21 cellular contexts compared by ENCODE assay signal in genomic region chr6:1615651-1616420, GRCh38. TPM values are rescaled to one million over a fixed set of nuclear protein-coding genes. Genes with fewer than 3 reads are reported as not detected.
DNase-seq lines count a peak whose midpoint lies in the region; ATAC-seq, FAIRE-seq and TF ChIP-seq lines count a peak whose summit lies in the region.
"Had no signal": no experiment of that assay in that cellular context is flagged by ENCODE, and none has a peak within 500 bp of the region (broad histone marks: within the 10 kb centered on the region; RNA-seq: fewer than 3 reads in every experiment).

No MANE protein-coding gene starts in this region.

- peaks cover 7% of the 10 kb centered on the region for H3K4me1 Mint-ChIP-seq in astrocyte (ENCODE audit: low read depth, unreplicated experiment)
- peaks cover 6 to 11% of the 10 kb centered on the region in 2 donors for H3K4me1 Mint-ChIP-seq in effector memory CD8-positive, alpha-beta T cell (ENCODE audit: low read depth in 2 of 2)

- H3K9ac ChIP-seq in astrocyte (ENCODE audit: low read length) = peak overlapping the region; percentile 80

- H3K4me1 ChIP-seq in astrocyte (ENCODE audit: insufficient read depth, low read length) = peaks cover 12% of the 10 kb centered on the region
- no peaks in the 10 kb centered on the region for H3K4me1 ChIP-seq in prostate gland (replicated peaks)

- H3K9me3 ChIP-seq in astrocyte (ENCODE audit: insufficient read depth, low read depth, low read length) = no peaks in the 10 kb centered on the region
- H3K9me3 ChIP-seq in iPS-18c (ENCODE audit: control insufficient read depth, insufficient read depth, low read length) = peaks cover 2% of the 10 kb centered on the region
- no peaks in the 10 kb centered on the region for H3K9me3 ChIP-seq in prostate gland

- H3K27ac ChIP-seq in astrocyte (ENCODE audit: low read depth, low read length) (no peak overlapping the region), prostate gland (peak overlapping the region; percentile 83 to 91)
- H3K27ac ChIP-seq: foreskin keratinocyte had no signal

- peaks cover 47% of the 10 kb centered on the region for H3K27me3 Mint-ChIP-seq in astrocyte (ENCODE audit: low read depth, unreplicated experiment)
- H3K27me3 Mint-ChIP-seq in effector memory CD8-positive, alpha-beta T cell = peaks cover 47 to 62% of the 10 kb centered on the region in 2 donors

- no peak overlapping the region for H3K27ac Mint-ChIP-seq in astrocyte (ENCODE audit: unreplicated experiment)
- no peak overlapping the region for H3K27ac Mint-ChIP-seq in effector memory CD8-positive, alpha-beta T cell
- H3K27ac Mint-ChIP-seq: activated CD8-positive, alpha-beta T cell treated with anti-CD3 and anti-CD28 coated beads for 36 hours; activated naive CD8-positive, alpha-beta T cell treated with anti-CD3 and anti-CD28 coated beads, Interleukin-2, amount 10 ng/mL, durations not matched to agents 7 days and 5 days; naive thymus-derived CD8-positive, alpha-beta T cell had no signal

- TF ChIP-seq CTCF in astrocyte (IDR thresholded peaks at IDR 0.05; ENCODE audit: insufficient read depth, low read depth, low read length) (no peak), prostate gland (IDR thresholded peaks at IDR 0.05) (no peak)

- H3K79me2 ChIP-seq in astrocyte (ENCODE audit: insufficient read depth, low read length) = peaks cover 34% of the 10 kb centered on the region

- TF ChIP-seq POLR2A in H54 (IDR thresholded peaks at IDR 0.05; ENCODE audit: low read depth, low read length) (no peak), prostate gland (IDR thresholded peaks at IDR 0.05) (no peak)

- no peak overlapping the region for H3K4me3 Mint-ChIP-seq in astrocyte (ENCODE audit: unreplicated experiment)
- no peak overlapping the region for H3K4me3 Mint-ChIP-seq in effector memory CD8-positive, alpha-beta T cell
- H3K4me3 Mint-ChIP-seq: activated CD8-positive, alpha-beta T cell treated with anti-CD3 and anti-CD28 coated beads for 36 hours; activated naive CD8-positive, alpha-beta T cell treated with anti-CD3 and anti-CD28 coated beads, Interleukin-2, amount 10 ng/mL, durations not matched to agents 7 days and 5 days; central memory CD8-positive, alpha-beta T cell had no signal

- ATAC-seq in effector memory CD8-positive, alpha-beta T cell (replicated peaks) = no peak
- no peak for ATAC-seq in GM18511 (IDR thresholded peaks at IDR 0.05; ENCODE audit: unreplicated experiment)
- ATAC-seq: activated CD8-positive, alpha-beta T cell treated with anti-CD3 and anti-CD28 coated beads for 36 hours; foreskin keratinocyte had no signal

- DNase-seq in H54 (ENCODE audit: insufficient read length, low spot score) (no peak), astrocyte (ENCODE audit: low read depth) (no peak), prostate gland (ENCODE audit: low spot score) (no peak), GF-D8 (lab: John Stamatoyannopoulos, UW) (no peak), NCI-H2171 treated with DMSO at 0.1 percent for 48 hours (lab: John Stamatoyannopoulos, UW) (no peak)
- DNase-seq in effector memory CD8-positive, alpha-beta T cell = no peak
- DNase-seq: activated CD8-positive, alpha-beta T cell treated with anti-CD3 and anti-CD28 coated beads for 36 hours; activated naive CD8-positive, alpha-beta T cell treated with anti-CD3 and anti-CD28 coated beads, Interleukin-2, amount 10 ng/mL, durations not matched to agents 7 days and 5 days; activated T-cell treated with anti-CD3 and anti-CD28 coated beads, Interleukin-2, amount 50 U/mL, for 48 hours; foreskin keratinocyte; NCI-H1092; NCI-H2107; NCI-H526 treated with DMSO at 0.1 percent for 48 hours; stimulated activated naive CD4-positive, alpha-beta T cell; T-helper 2 cell had no signal

- peaks cover 38% of the 10 kb centered on the region for H3K27me3 ChIP-seq in astrocyte (ENCODE audit: insufficient read depth, low read length)
- H3K27me3 ChIP-seq in prostate gland (replicated peaks; ENCODE audit: insufficient read depth) = peaks cover 8% of the 10 kb centered on the region

- H3K9me3 Mint-ChIP-seq in astrocyte (ENCODE audit: unreplicated experiment) = peaks cover 8% of the 10 kb centered on the region
- H3K9me3 Mint-ChIP-seq in effector memory CD8-positive, alpha-beta T cell = no peaks in the 10 kb centered on the region
- H3K9me3 Mint-ChIP-seq: activated CD8-positive, alpha-beta T cell treated with anti-CD3 and anti-CD28 coated beads for 36 hours; activated naive CD8-positive, alpha-beta T cell treated with anti-CD3 and anti-CD28 coated beads, Interleukin-2, amount 10 ng/mL, durations not matched to agents 7 days and 5 days; central memory CD8-positive, alpha-beta T cell had no signal

- H3K36me3 ChIP-seq in astrocyte (ENCODE audit: insufficient read depth, low read length) (no peaks in the 10 kb centered on the region), prostate gland (no peaks in the 10 kb centered on the region)

- H3K4me2 ChIP-seq in astrocyte (ENCODE audit: low read length) = peak overlapping the region; percentile 84

- no peak overlapping the region for H2AFZ ChIP-seq in astrocyte (ENCODE audit: low read depth, low read length)

- FAIRE-seq in H54 (lab: Jason Lieb, UNC) = peak; percentile 45
- no peak for FAIRE-seq in astrocyte (lab: Jason Lieb, UNC)
- FAIRE-seq: endometrium had no signal

- H3K4me3 ChIP-seq in astrocyte (ENCODE audit: insufficient read depth, low read depth, low read length) (no peak overlapping the region), iPS-18c (ENCODE audit: insufficient read depth, low read depth, low read length) (peak overlapping the region; percentile 41; the same call in 1 of the 2 replicates), prostate gland (peak overlapping the region; percentile 51 to 58)

- intact Hi-C loops in prostate gland (cut with DNase I) = no loop called here

- 75% methylated on average over 14 of the region's 14 CpGs for WGBS in prostate gland

- peaks cover 2% of the 10 kb centered on the region for H3K36me3 Mint-ChIP-seq in astrocyte (ENCODE audit: low read depth, unreplicated experiment)
- H3K36me3 Mint-ChIP-seq in effector memory CD8-positive, alpha-beta T cell (ENCODE audit: insufficient read depth) = peaks cover 9% of the 10 kb centered on the region
- H3K36me3 Mint-ChIP-seq: activated naive CD8-positive, alpha-beta T cell treated with anti-CD3 and anti-CD28 coated beads, Interleukin-2, amount 10 ng/mL, durations not matched to agents 7 days and 5 days had no signal

- peaks cover 18% of the 10 kb centered on the region for H4K20me1 ChIP-seq in astrocyte (ENCODE audit: insufficient read depth, low read length)

RNA-seq across cellular contexts. Expression of gene FOXC1, which starts 6.1 kb away (rescaled TPM):
- total RNA-seq in astrocyte (2.8 and 2.9 TPM in 2 replicates), prostate gland (10 to 100 TPM in 1 of 2 donors, 1 to 10 TPM in 1; 9.2 to 11.2 TPM)
- total RNA-seq: activated naive CD8-positive, alpha-beta T cell treated with anti-CD3 and anti-CD28 coated beads, Interleukin-2, amount 10 ng/mL, durations not matched to agents 7 days and 5 days; naive thymus-derived CD8-positive, alpha-beta T cell; OCI-LY7 had no signal
